In the genomic region with DNA sequence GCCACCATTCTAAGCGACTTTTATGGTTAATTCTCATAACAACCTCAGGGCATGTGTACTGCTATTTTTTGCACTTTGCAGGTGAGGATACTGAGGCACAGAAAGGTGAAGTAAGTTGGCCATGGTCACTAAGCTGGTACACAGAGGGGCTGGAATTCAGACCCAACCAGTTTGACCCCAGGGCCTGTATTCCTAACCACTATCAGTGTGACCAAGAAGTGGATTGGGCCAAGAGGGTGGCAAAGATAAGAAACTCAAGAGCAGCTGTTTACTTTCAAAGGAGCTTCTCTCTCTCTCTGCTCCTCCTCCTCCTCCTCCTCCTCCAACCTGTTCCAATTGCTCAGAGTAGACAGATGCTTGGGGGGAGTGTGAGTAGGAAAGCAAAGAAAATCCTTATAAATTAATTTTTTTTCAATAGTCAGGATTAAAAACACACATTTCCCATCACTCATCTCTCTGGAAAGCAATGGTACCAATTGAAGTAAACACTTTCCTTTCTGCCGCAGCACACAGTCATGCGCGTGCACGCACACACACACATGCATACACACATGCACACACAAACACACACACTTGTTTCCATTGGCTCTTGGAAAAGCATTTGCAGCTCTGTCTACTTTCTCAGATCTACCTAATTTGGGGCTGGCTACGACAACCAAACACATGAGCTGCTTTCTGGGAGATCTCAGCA, we compare ENCODE assay signal across 27 cellular contexts.
DNase-seq lines count a peak whose midpoint lies in the region; ATAC-seq, FAIRE-seq and TF ChIP-seq lines count a peak whose summit lies in the region.
"Had no signal": no experiment of that assay in that cellular context is flagged by ENCODE, and none has a peak within 500 bp of the region (broad histone marks: within the 10 kb centered on the region; RNA-seq: fewer than 3 reads in every experiment).

No MANE protein-coding gene starts in this region.

- H3K9me3 ChIP-seq in astrocyte (ENCODE audit: insufficient read depth, low read depth, low read length) (no peaks in the 10 kb centered on the region), esophagus muscularis mucosa (no peaks in the 10 kb centered on the region)
- H3K9me3 ChIP-seq: BE2C had no signal

- H3K9ac ChIP-seq in astrocyte (ENCODE audit: low read length): no peak overlapping the region
- H3K9ac ChIP-seq: BLaER1 had no signal

- H3K4me3 Mint-ChIP-seq in astrocyte (ENCODE audit: unreplicated experiment) (no peak overlapping the region), neural crest cell (no peak overlapping the region)
- H3K4me3 Mint-ChIP-seq in stimulated activated naive CD8-positive, alpha-beta T cell treated with anti-CD3 and anti-CD28 coated beads, Interleukin-15, amount 100 ng/mL, for 72 hours: no peak overlapping the region
- H3K4me3 Mint-ChIP-seq: CD14-positive monocyte; CD4-positive, alpha-beta memory T cell; CD4-positive, CD25-positive, alpha-beta regulatory T cell; CD8-positive, alpha-beta memory T cell had no signal

- H2AFZ ChIP-seq in astrocyte (ENCODE audit: low read depth, low read length): peak overlapping the region; percentile 18

- H3K36me3 ChIP-seq in astrocyte (ENCODE audit: insufficient read depth, low read length) (no peaks in the 10 kb centered on the region), esophagus muscularis mucosa (no peaks in the 10 kb centered on the region)
- H3K36me3 ChIP-seq: BE2C, BLaER1 had no signal

- H3K4me1 Mint-ChIP-seq in astrocyte (ENCODE audit: low read depth, unreplicated experiment) (peaks cover 7% of the 10 kb centered on the region), neural crest cell (peaks cover 58% of the 10 kb centered on the region)
- H3K4me1 Mint-ChIP-seq in stimulated activated naive CD8-positive, alpha-beta T cell treated with anti-CD3 and anti-CD28 coated beads, Interleukin-15, amount 100 ng/mL, for 72 hours: no peaks in the 10 kb centered on the region
- H3K4me1 Mint-ChIP-seq: CD14-positive monocyte; CD4-positive, alpha-beta memory T cell; CD4-positive, CD25-positive, alpha-beta regulatory T cell; CD8-positive, alpha-beta memory T cell had no signal

- no peaks in the 10 kb centered on the region for H3K4me1 ChIP-seq in astrocyte (ENCODE audit: insufficient read depth, low read length)
- H3K4me1 ChIP-seq in esophagus muscularis mucosa: no peaks in the 10 kb centered on the region
- H3K4me1 ChIP-seq: BE2C had no signal

- FAIRE-seq in astrocyte (lab: Jason Lieb, UNC): no peak
- FAIRE-seq: A204.1, GM12878, GM12892, GM18507 had no signal

- TF ChIP-seq CTCF in astrocyte (IDR thresholded peaks at IDR 0.05; ENCODE audit: insufficient read depth, low read depth, low read length) (no peak), esophagus muscularis mucosa (IDR thresholded peaks at IDR 0.05) (no peak), neural crest cell (conservative IDR thresholded peaks at IDR 0.05) (no peak)

- no peaks in the 10 kb centered on the region for H3K9me3 Mint-ChIP-seq in astrocyte (ENCODE audit: unreplicated experiment)
- peaks cover 3% of the 10 kb centered on the region for H3K9me3 Mint-ChIP-seq in neural crest cell
- H3K9me3 Mint-ChIP-seq in stimulated activated naive CD8-positive, alpha-beta T cell treated with anti-CD3 and anti-CD28 coated beads, Interleukin-15, amount 100 ng/mL, for 72 hours: peaks cover 5 to 11% of the 10 kb centered on the region in 2 donors

- no peaks in the 10 kb centered on the region for H4K20me1 ChIP-seq in astrocyte (ENCODE audit: insufficient read depth, low read length)
- H4K20me1 ChIP-seq: BLaER1 had no signal

- no peaks in the 10 kb centered on the region for H3K27me3 Mint-ChIP-seq in astrocyte (ENCODE audit: low read depth, unreplicated experiment)
- H3K27me3 Mint-ChIP-seq in neural crest cell (ENCODE audit: low read depth): no peaks in the 10 kb centered on the region
- H3K27me3 Mint-ChIP-seq in stimulated activated naive CD8-positive, alpha-beta T cell treated with anti-CD3 and anti-CD28 coated beads, Interleukin-15, amount 100 ng/mL, for 72 hours: no peaks in the 10 kb centered on the region
- H3K27me3 Mint-ChIP-seq: CD4-positive, alpha-beta memory T cell; CD4-positive, CD25-positive, alpha-beta regulatory T cell; CD8-positive, alpha-beta memory T cell had no signal

- WGBS in esophagus muscularis mucosa: 81% methylated on average over 6 of the region's 6 CpGs

- H3K4me3 ChIP-seq in astrocyte (ENCODE audit: insufficient read depth, low read depth, low read length) (no peak overlapping the region), esophagus muscularis mucosa (no peak overlapping the region)
- H3K4me3 ChIP-seq: BLaER1, GM12878 had no signal

- no peak overlapping the region for H3K27ac Mint-ChIP-seq in astrocyte (ENCODE audit: unreplicated experiment)
- peak overlapping the region; percentile 58 for H3K27ac Mint-ChIP-seq in neural crest cell (ENCODE audit: unreplicated experiment)
- no peak overlapping the region for H3K27ac Mint-ChIP-seq in stimulated activated naive CD8-positive, alpha-beta T cell treated with anti-CD3 and anti-CD28 coated beads, Interleukin-15, amount 100 ng/mL, for 72 hours
- H3K27ac Mint-ChIP-seq: CD14-positive monocyte; CD4-positive, alpha-beta memory T cell; CD4-positive, CD25-positive, alpha-beta regulatory T cell; CD8-positive, alpha-beta memory T cell had no signal

- ATAC-seq in left lobe of liver: no peak
- no peak for ATAC-seq in stimulated activated naive CD8-positive, alpha-beta T cell treated with anti-CD3 and anti-CD28 coated beads, Interleukin-15, amount 100 ng/mL, for 72 hours
- ATAC-seq: GM12878 had no signal

- DNase-seq in astrocyte (ENCODE audit: low read depth) (no peak), esophagus muscularis mucosa (ENCODE audit: extremely low spot score) (peak; percentile 62), neural crest cell (ENCODE audit: low read depth, low spot score) (no peak), left lobe of liver (ENCODE audit: low spot score) (no peak), NAMALWA (ENCODE audit: low spot score) (no peak)
- DNase-seq in stimulated activated naive CD8-positive, alpha-beta T cell treated with anti-CD3 and anti-CD28 coated beads, Interleukin-15, amount 100 ng/mL, for 72 hours: no peak
- DNase-seq: 8988T; ACHN; BE2C; C1 segment of cervical spinal cord; CD4-positive, alpha-beta memory T cell; CD4-positive, CD25-positive, alpha-beta regulatory T cell; CD8-positive, alpha-beta memory T cell; COR-L47; DMS 273 treated with DMSO at 0.1 percent for 48 hours; DMS153; DMS53; DMS79; DND-41; EL; GDM1 had no signal

- no peak overlapping the region for H3K4me2 ChIP-seq in astrocyte (ENCODE audit: low read length)
- H3K4me2 ChIP-seq: BLaER1 had no signal

- H3K27me3 ChIP-seq in astrocyte (ENCODE audit: insufficient read depth, low read length): no peaks in the 10 kb centered on the region
- no peaks in the 10 kb centered on the region for H3K27me3 ChIP-seq in esophagus muscularis mucosa
- H3K27me3 ChIP-seq: BE2C, BLaER1 had no signal

- no peak for TF ChIP-seq EP300 in esophagus muscularis mucosa (IDR thresholded peaks at IDR 0.05)

- H3K79me2 ChIP-seq in astrocyte (ENCODE audit: insufficient read depth, low read length): no peaks in the 10 kb centered on the region

- H3K36me3 Mint-ChIP-seq in astrocyte (ENCODE audit: low read depth, unreplicated experiment): no peaks in the 10 kb centered on the region
- no peaks in the 10 kb centered on the region for H3K36me3 Mint-ChIP-seq in neural crest cell (ENCODE audit: low read depth)
- H3K36me3 Mint-ChIP-seq: CD14-positive monocyte; CD4-positive, alpha-beta memory T cell; CD4-positive, CD25-positive, alpha-beta regulatory T cell; CD8-positive, alpha-beta memory T cell had no signal

- TF ChIP-seq POLR2A in esophagus muscularis mucosa (IDR thresholded peaks at IDR 0.05; ENCODE audit: low read depth): no peak

- H3K27ac ChIP-seq in astrocyte (ENCODE audit: low read depth, low read length): no peak overlapping the region
- no peak overlapping the region for H3K27ac ChIP-seq in esophagus muscularis mucosa (replicated peaks in 1 of 4)
- H3K27ac ChIP-seq: BLaER1 had no signal

- intact Hi-C loops in esophagus muscularis mucosa (cut with DNase I): no loop called here
